ENCODE assay signal across 16 cellular contexts in the genomic region with DNA sequence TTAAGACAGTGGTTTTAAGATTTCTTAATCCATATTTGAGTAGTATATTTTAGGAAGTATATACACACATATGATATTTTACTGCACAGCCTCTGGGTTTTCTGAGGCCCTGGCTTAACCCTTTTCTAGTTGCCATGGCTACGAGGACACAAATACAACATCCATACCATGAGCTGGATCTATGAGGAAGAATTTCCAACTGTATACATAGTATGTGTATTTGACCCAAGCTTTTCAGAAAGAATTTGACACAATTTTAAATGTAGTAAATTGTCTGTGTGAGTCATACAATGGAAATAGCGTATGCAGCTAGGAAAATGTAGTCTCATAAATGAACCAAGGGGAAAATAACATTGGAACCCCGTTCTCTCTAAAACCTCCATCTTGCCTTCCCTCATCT.
DNase-seq lines count a peak whose midpoint lies in the region; ATAC-seq and TF ChIP-seq lines count a peak whose summit lies in the region.
"Had no signal": no experiment of that assay in that cellular context is flagged by ENCODE, and none has a peak within 500 bp of the region (broad histone marks: within the 10 kb centered on the region; RNA-seq: fewer than 3 reads in every experiment).

No MANE protein-coding gene starts in this region.

- H3K36me3 ChIP-seq in neuronal stem cell (replicated peaks in 1 of 2; ENCODE audit: control insufficient read depth in 2 of 2, insufficient read depth in 2 of 2, low read length in 2 of 2) (no peaks in the 10 kb centered on the region), left ventricle myocardium inferior (no peaks in the 10 kb centered on the region)

- no peaks in the 10 kb centered on the region for H3K9me3 ChIP-seq in neuronal stem cell (replicated peaks in 1 of 2; ENCODE audit: control insufficient read depth in 2 of 2, insufficient read depth in 1 of 2, low read depth in 1 of 2, low read length in 2 of 2)
- no peaks in the 10 kb centered on the region for H3K9me3 ChIP-seq in left ventricle myocardium inferior (replicated peaks)

- WGBS in neuronal stem cell (ENCODE audit: extremely low coverage in 2 of 2, insufficient read length in 2 of 2, insufficient replicate concordance in 1 of 2), 2 donors, result no CpG with 5 or more reads among the region's 3 CpGs

- DNase-seq in EL, result peak; percentile 20
- peak; percentile 12 for DNase-seq in RWPE1 (ENCODE audit: low spot score)
- peak; percentile 17 for DNase-seq in fibroblast of peridontal ligament (ENCODE audit: extremely low read depth)
- no peak for DNase-seq in neuronal stem cell (ENCODE audit: low spot score)
- no peak for DNase-seq in left ventricle myocardium inferior
- no peak for DNase-seq in MCF 10A (ENCODE audit: unreplicated experiment)
- no peak for DNase-seq in HPDE6-E6E7 (ENCODE audit: extremely low spot score)
- DNase-seq: activated CD4-positive, alpha-beta T cell treated with anti-CD3 and anti-CD28 coated beads for 36 hours; DMS 273 treated with DMSO at 0.1 percent for 48 hours; H7; immature natural killer cell; NCI-H1417 treated with DMSO at 0.1 percent for 48 hours; NCI-H526 treated with DMSO at 0.1 percent for 48 hours had no signal

- no peak overlapping the region for H2BK12ac ChIP-seq in neuronal stem cell (ENCODE audit: low read length)

- no peak overlapping the region for H3K14ac ChIP-seq in neuronal stem cell (ENCODE audit: low read length)

- no peak overlapping the region for H3K18ac ChIP-seq in neuronal stem cell (ENCODE audit: low read length)

- H3K4me1 Mint-ChIP-seq in MCF 10A (ENCODE audit: insufficient read depth, unreplicated experiment), result peaks cover 7% of the 10 kb centered on the region
- H3K4me1 Mint-ChIP-seq: B cell had no signal

- TF ChIP-seq CTCF in RWPE1 (conservative IDR thresholded peaks at IDR 0.05; ENCODE audit: low read depth) (no peak), left ventricle myocardium inferior (IDR thresholded peaks at IDR 0.05; ENCODE audit: borderline replicate concordance) (no peak), MCF 10A (IDR thresholded peaks at IDR 0.05; ENCODE audit: unreplicated experiment) (no peak)

- CTCF ChIA-PET in RWPE1 (lab: Yijun Ruan, JAX) (interaction anchor here (0.6 kb wide), 1 partner anchor 128 kb away, joined by 3 read pairs; no protein-coding TSS in a partner anchor), MCF 10A (lab: Yijun Ruan, JAX) (interaction anchor here (0.5 to 2.7 kb wide), 9 partner anchors 17 to 765 kb away, joined by 3 to 8 read pairs (median 3); no protein-coding TSS in a partner anchor)

- no peak overlapping the region for H2BK15ac ChIP-seq in neuronal stem cell (ENCODE audit: low read length)

- H3K9ac ChIP-seq in neuronal stem cell (ENCODE audit: low read depth, low read length, poor library complexity), result no peak overlapping the region

- no TSS peak for BruUV-seq in MCF 10A (replicated peaks; lab: Mats Ljungman, UMichigan)

- H2AFZ ChIP-seq in neuronal stem cell (ENCODE audit: low read length), result peak overlapping the region; percentile 85

- H4K8ac ChIP-seq in neuronal stem cell (ENCODE audit: low read depth, low read length), result no peak overlapping the region

- H4K91ac ChIP-seq in neuronal stem cell (ENCODE audit: low read depth, low read length, poor library complexity), result no peak overlapping the region

- H3K4me1 ChIP-seq in neuronal stem cell (ENCODE audit: control insufficient read depth in 2 of 2, insufficient read depth in 1 of 2, low read depth in 1 of 2, low read length in 2 of 2), result peaks cover 9 to 32% of the 10 kb centered on the region in 2 donors
- H3K4me1 ChIP-seq in left ventricle myocardium inferior, result peaks cover 13% of the 10 kb centered on the region

- H3K79me1 ChIP-seq in neuronal stem cell (ENCODE audit: low read depth, low read length), result no peaks in the 10 kb centered on the region

- no peak overlapping the region for H3K4me3 Mint-ChIP-seq in MCF 10A (ENCODE audit: unreplicated experiment)
- H3K4me3 Mint-ChIP-seq: activated CD4-positive, alpha-beta T cell treated with anti-CD3 and anti-CD28 coated beads for 36 hours; B cell; IgD-negative memory B cell; immature natural killer cell had no signal

- ATAC-seq in GM19328 (IDR thresholded peaks at IDR 0.05; ENCODE audit: unreplicated experiment), result no peak
- ATAC-seq: activated CD4-positive, alpha-beta T cell treated with anti-CD3 and anti-CD28 coated beads for 36 hours had no signal

- H3K9me3 Mint-ChIP-seq in MCF 10A (ENCODE audit: unreplicated experiment), result no peaks in the 10 kb centered on the region
- H3K9me3 Mint-ChIP-seq: IgD-negative memory B cell, immature natural killer cell had no signal

- no peak overlapping the region for H2AK5ac ChIP-seq in neuronal stem cell (ENCODE audit: low read depth, low read length)

- no peak overlapping the region for H2BK120ac ChIP-seq in neuronal stem cell (ENCODE audit: low read depth, low read length)

- no peak overlapping the region for H3K4ac ChIP-seq in neuronal stem cell (ENCODE audit: low read length)

- H3K36me3 Mint-ChIP-seq in MCF 10A (ENCODE audit: insufficient read depth, unreplicated experiment), result no peaks in the 10 kb centered on the region
- H3K36me3 Mint-ChIP-seq: IgD-negative memory B cell, immature natural killer cell had no signal

- POLR2A ChIA-PET in RWPE1 (lab: Yijun Ruan, JAX; ENCODE audit: low non-redundant PET), result no interaction called here
- POLR2A ChIA-PET in MCF 10A (lab: Yijun Ruan, JAX), result interaction anchor here (0.7 to 1.8 kb wide), 5 partner anchors 89 to 386 kb away, joined by 3 to 14 read pairs (median 6); no protein-coding TSS in a partner anchor

- no peak overlapping the region for H3K27ac ChIP-seq in RWPE1
- H3K27ac ChIP-seq in neuronal stem cell (replicated peaks; ENCODE audit: low read length), result no peak overlapping the region
- H3K27ac ChIP-seq in left ventricle myocardium inferior (replicated peaks), result no peak overlapping the region

- H3K27ac Mint-ChIP-seq in MCF 10A (ENCODE audit: low read depth, unreplicated experiment), result no peak overlapping the region
- H3K27ac Mint-ChIP-seq: activated CD4-positive, alpha-beta T cell treated with anti-CD3 and anti-CD28 coated beads for 36 hours; B cell; IgD-negative memory B cell; immature natural killer cell had no signal

- no peak overlapping the region for H3K23ac ChIP-seq in neuronal stem cell (ENCODE audit: low read depth, low read length, poor library complexity)

- intact Hi-C loops in left ventricle myocardium inferior (cut with micrococcal nuclease), result loop anchor here (5.0 kb wide), 2 partner anchors 145 to 385 kb away; no protein-coding TSS in a partner anchor
- intact Hi-C loops in MCF 10A (cut with micrococcal nuclease), result loop anchor here (2.0 kb wide), 3 partner anchors 91 to 259 kb away; no protein-coding TSS in a partner anchor

- H2BK5ac ChIP-seq in neuronal stem cell (ENCODE audit: low read length), result no peak overlapping the region

- H3K27me3 Mint-ChIP-seq in MCF 10A (ENCODE audit: insufficient read depth, unreplicated experiment), result peaks cover 12% of the 10 kb centered on the region

- H3K27me3 ChIP-seq in neuronal stem cell (ENCODE audit: control insufficient read depth in 3 of 3, insufficient read depth in 3 of 3, low read depth in 1 of 3, low read length in 3 of 3) (no peaks in the 10 kb centered on the region), left ventricle myocardium inferior (ENCODE audit: low read depth) (no peaks in the 10 kb centered on the region)

- no peak overlapping the region for H3K4me3 ChIP-seq in neuronal stem cell (ENCODE audit: low read length in 2 of 2)
- no peak overlapping the region for H3K4me3 ChIP-seq in left ventricle myocardium inferior

- no peak overlapping the region for H3K4me2 ChIP-seq in neuronal stem cell (ENCODE audit: insufficient read depth, low read length, poor library complexity, severe bottlenecking)

Comparison
In these comparisons a context has a peak if more than half of its experiments do, and no peak if none do; other contexts are left out.
1. DNase-seq: peak in EL (single experiment), RWPE1 (single experiment) and fibroblast of peridontal ligament (single experiment); none in neuronal stem cell (single experiment), left ventricle myocardium inferior (single experiment), MCF 10A (single experiment) and HPDE6-E6E7 (single experiment).